ENCODE assay signal across 20 cellular contexts in genomic region chr5:138258704-138259285, GRCh38. TPM values are rescaled to one million over a fixed set of nuclear protein-coding genes. Genes with fewer than 3 reads are reported as not detected.
"Had no signal": no experiment of that assay in that cellular context is flagged by ENCODE, and none has a peak within 500 bp of the region (broad histone marks: within the 10 kb centered on the region; RNA-seq: fewer than 3 reads in every experiment).

No MANE protein-coding gene starts in this region.

- H3K4me3 Mint-ChIP-seq: naive thymus-derived CD4-positive, alpha-beta T cell; nephron progenitor cell had no signal

- H3K27ac ChIP-seq: coronary artery, dorsolateral prefrontal cortex, epithelial cell of prostate, esophagus muscularis mucosa, heart left ventricle, right atrium auricular region, sigmoid colon, skin epidermis, stomach had no signal

- DNase-seq: dorsolateral prefrontal cortex; effector CD8-positive, alpha-beta T cell; foreskin fibroblast; heart left ventricle; hypothalamus; kidney glomerular epithelial cell; mammary epithelial cell; naive thymus-derived CD4-positive, alpha-beta T cell; nephron progenitor cell; sigmoid colon; stimulated activated naive CD4-positive, alpha-beta T cell; stomach; trophoblast cell had no signal

- H3K4me1 Mint-ChIP-seq: naive thymus-derived CD4-positive, alpha-beta T cell; nephron progenitor cell had no signal

- H3K36me3 ChIP-seq: esophagus muscularis mucosa, heart left ventricle, right atrium auricular region, sigmoid colon, stomach had no signal

- H3K27ac Mint-ChIP-seq: naive thymus-derived CD4-positive, alpha-beta T cell; nephron progenitor cell had no signal

- H3K9me3 ChIP-seq: esophagus muscularis mucosa, heart left ventricle, right atrium auricular region, sigmoid colon, stomach had no signal

- H3K36me3 Mint-ChIP-seq: naive thymus-derived CD4-positive, alpha-beta T cell had no signal

- H3K27me3 ChIP-seq: esophagus muscularis mucosa, right atrium auricular region, sigmoid colon had no signal

- H3K4me3 ChIP-seq: coronary artery, dorsolateral prefrontal cortex, esophagus muscularis mucosa, heart left ventricle, right atrium auricular region, sigmoid colon, skin epidermis, stomach had no signal

- H3K4me1 ChIP-seq: esophagus muscularis mucosa, heart left ventricle, right atrium auricular region, sigmoid colon, stomach had no signal

- ATAC-seq: heart left ventricle; naive thymus-derived CD4-positive, alpha-beta T cell had no signal

RNA-seq across cellular contexts. Expression of gene GFRA3, which starts 15.6 kb away (rescaled TPM):
- total RNA-seq: mammary epithelial cell; mesenteric fat pad; mononuclear cell; naive thymus-derived CD4-positive, alpha-beta T cell had no signal
- polyA plus RNA-seq: mammary epithelial cell; naive thymus-derived CD4-positive, alpha-beta T cell had no signal
